Comparison of ENCODE assay signal across 36 cellular contexts in genomic region chr3:69639851-69640250, GRCh38.
DNase-seq lines count a peak whose midpoint lies in the region; ATAC-seq, FAIRE-seq and TF ChIP-seq lines count a peak whose summit lies in the region.
"Had no signal": no experiment of that assay in that cellular context is flagged by ENCODE, and none has a peak within 500 bp of the region (broad histone marks: within the 10 kb centered on the region; RNA-seq: fewer than 3 reads in every experiment).

No MANE protein-coding gene starts in this region.

- CTCF ChIA-PET in HepG2 (lab: Yijun Ruan, JAX; ENCODE audit: low intra/inter-chr PET ratio, low total read pairs), result no interaction called here
- CTCF ChIA-PET in A549 (lab: Yijun Ruan, JAX), result interaction anchor here (0.6 kb wide), 1 partner anchor 92 kb away, joined by 4 read pairs; no protein-coding TSS in a partner anchor
- CTCF ChIA-PET in IMR-90 (lab: Yijun Ruan, JAX), result no interaction called here
- CTCF ChIA-PET in K562 (lab: Yijun Ruan, JAX; ENCODE audit: low intra/inter-chr PET ratio), result no interaction called here

- H3K36me3 ChIP-seq in HepG2 (replicated peaks in 1 of 2; ENCODE audit: control insufficient read depth in 1 of 2, insufficient read depth in 2 of 2, low read length in 2 of 2) (no peaks in the 10 kb centered on the region), right lobe of liver (no peaks in the 10 kb centered on the region), IMR-90 (ENCODE audit: control insufficient read depth, insufficient read depth, low read length) (no peaks in the 10 kb centered on the region), K562 (ENCODE audit: control insufficient read depth, insufficient read depth, low read length) (no peaks in the 10 kb centered on the region)
- H3K36me3 ChIP-seq: BE2C; BLaER1; BLaER1 treated with 17β-estradiol and CSF1 and Interleukin-3, amounts not matched to agents 10 nM and 100 nM had no signal

- no peaks in the 10 kb centered on the region for H3K27me3 Mint-ChIP-seq in T-helper 17 cell
- H3K27me3 Mint-ChIP-seq: CD4-positive, CD25-positive, alpha-beta regulatory T cell had no signal

- H2AFZ ChIP-seq in HepG2 (ENCODE audit: low read length) (no peak overlapping the region), IMR-90 (replicated peaks; ENCODE audit: low read length, poor library complexity) (no peak overlapping the region), K562 (ENCODE audit: low read depth, low read length) (no peak overlapping the region)

- no peak overlapping the region for H2BK120ac ChIP-seq in IMR-90 (ENCODE audit: low read depth, low read length)

- H3K4me2 ChIP-seq in HepG2 (ENCODE audit: low read depth, low read length) (no peak overlapping the region), A549 (no peak overlapping the region), IMR-90 (ENCODE audit: low read depth, low read length) (no peak overlapping the region), K562 (ENCODE audit: insufficient read depth, low read length) (no peak overlapping the region)
- H3K4me2 ChIP-seq: BLaER1; BLaER1 treated with 17β-estradiol and CSF1 and Interleukin-3, amounts not matched to agents 10 nM and 100 nM had no signal

- WGBS in HepG2 (ENCODE audit: low lambda C conversion rate), result 5% methylated on average over 1 of the region's 1 CpG
- WGBS in right lobe of liver (ENCODE audit: insufficient coverage, low coverage, low lambda C conversion rate, missing lambda C conversion rate), result 7% methylated on average over 1 of the region's 1 CpG
- WGBS in A549 (ENCODE audit: missing lambda C conversion rate), result 0% methylated on average over 1 of the region's 1 CpG
- WGBS in IMR-90 (ENCODE audit: extremely low coverage in 2 of 2, insufficient read length in 1 of 2), 2 experiments, result no CpG with 5 or more reads among the region's 1 CpG
- WGBS in K562 (ENCODE audit: insufficient coverage, low coverage, missing lambda C conversion rate), result 0% methylated on average over 1 of the region's 1 CpG

- H2BK15ac ChIP-seq in IMR-90 (ENCODE audit: low read depth, low read length), result no peak overlapping the region

- POLR2A ChIA-PET in HepG2 (lab: Yijun Ruan, JAX), result no interaction called here
- POLR2A ChIA-PET in A549 (lab: Yijun Ruan, JAX), result no interaction called here
- POLR2A ChIA-PET in IMR-90 (lab: Charles Lee; ENCODE audit: unreplicated experiment), result no interaction called here
- POLR2A ChIA-PET in K562 (lab: Yijun Ruan, JAX), result no interaction called here

- H3K9ac ChIP-seq in HepG2 (ENCODE audit: insufficient read depth, low read depth, low read length) (no peak overlapping the region), IMR-90 (ENCODE audit: low read depth, low read length) (no peak overlapping the region), K562 (ENCODE audit: insufficient read depth in 1 of 2, low read depth in 2 of 2, low read length in 2 of 2) (no peak overlapping the region)
- H3K9ac ChIP-seq: BLaER1; BLaER1 treated with 17β-estradiol and CSF1 and Interleukin-3, amounts not matched to agents 10 nM and 100 nM had no signal

- H3K79me2 ChIP-seq in HepG2 (ENCODE audit: insufficient read depth, low read length) (no peaks in the 10 kb centered on the region), K562 (ENCODE audit: control insufficient read depth, insufficient read depth, low read length) (no peaks in the 10 kb centered on the region)

- no peak overlapping the region for H2BK5ac ChIP-seq in IMR-90 (ENCODE audit: low read depth, low read length, poor library complexity, severe bottlenecking)

- no peak for ATAC-seq in HepG2
- ATAC-seq in right lobe of liver, result no peak
- ATAC-seq in A549, result no peak
- no peak for ATAC-seq in IMR-90 (ENCODE audit: low read depth)
- ATAC-seq in K562, result no peak
- no peak for ATAC-seq in foreskin keratinocyte
- no peak for ATAC-seq in T-helper 17 cell
- ATAC-seq: CD8-positive, alpha-beta T cell had no signal

- no peak overlapping the region for H3K56ac ChIP-seq in IMR-90 (ENCODE audit: extremely low read depth, insufficient read depth, low read length)

- no peak overlapping the region for H3K27ac Mint-ChIP-seq in T-helper 17 cell
- H3K27ac Mint-ChIP-seq: B cell; CD14-positive monocyte; CD4-positive, alpha-beta memory T cell; CD4-positive, alpha-beta T cell; CD4-positive, CD25-positive, alpha-beta regulatory T cell; CD8-positive, alpha-beta memory T cell; CD8-positive, alpha-beta T cell had no signal

- TF ChIP-seq RAD21 in HepG2 (CRISPR knock-in tag; IDR thresholded peaks at IDR 0.05) (no peak), A549 (conservative IDR thresholded peaks at IDR 0.05 in 1 of 2, IDR thresholded peaks at IDR 0.05 in 1 of 2) (no peak), IMR-90 (IDR thresholded peaks at IDR 0.05; ENCODE audit: low read length) (no peak), K562 (CRISPR knock-in tag; conservative IDR thresholded peaks at IDR 0.05 in 1 of 2, IDR thresholded peaks at IDR 0.05 in 1 of 2) (no peak)

- intact Hi-C loops in HepG2 (cut with micrococcal nuclease; ENCODE audit: unreplicated experiment), result no loop called here
- intact Hi-C loops in right lobe of liver (cut with DNase I), result no loop called here
- intact Hi-C loops in IMR-90 (cut with micrococcal nuclease), result no loop called here
- intact Hi-C loops in K562 (cut with micrococcal nuclease), result no loop called here

- H3K18ac ChIP-seq in IMR-90 (ENCODE audit: low read depth, low read length), result no peak overlapping the region

- no peak overlapping the region for H4K91ac ChIP-seq in IMR-90 (ENCODE audit: insufficient read depth, low read depth, low read length)

- no peak overlapping the region for H2AK5ac ChIP-seq in IMR-90 (ENCODE audit: low read depth, low read length)

- no peak overlapping the region for H3K4ac ChIP-seq in IMR-90 (ENCODE audit: low read depth, low read length)

- no peaks in the 10 kb centered on the region for H3K4me1 Mint-ChIP-seq in T-helper 17 cell
- H3K4me1 Mint-ChIP-seq: B cell; CD14-positive monocyte; CD4-positive, alpha-beta memory T cell; CD4-positive, CD25-positive, alpha-beta regulatory T cell; CD8-positive, alpha-beta memory T cell had no signal

- H3K23ac ChIP-seq in IMR-90 (ENCODE audit: low read depth, low read length), result no peak overlapping the region

- H3K4me1 ChIP-seq in HepG2 (ENCODE audit: insufficient read depth, low read length), result no peaks in the 10 kb centered on the region
- no peaks in the 10 kb centered on the region for H3K4me1 ChIP-seq in right lobe of liver
- H3K4me1 ChIP-seq in A549, result no peaks in the 10 kb centered on the region
- no peaks in the 10 kb centered on the region for H3K4me1 ChIP-seq in IMR-90 (ENCODE audit: control insufficient read depth, insufficient read depth, low read length)
- no peaks in the 10 kb centered on the region for H3K4me1 ChIP-seq in K562 (replicated peaks in 1 of 2; ENCODE audit: control insufficient read depth in 2 of 2, insufficient read depth in 2 of 2, low read length in 2 of 2)
- H3K4me1 ChIP-seq in foreskin keratinocyte, result no peaks in the 10 kb centered on the region
- H3K4me1 ChIP-seq: BE2C; BLaER1; BLaER1 treated with 17β-estradiol and CSF1 and Interleukin-3, amounts not matched to agents 10 nM and 100 nM; Caco-2 had no signal

- no peaks in the 10 kb centered on the region for H3K27me3 ChIP-seq in HepG2 (ENCODE audit: control insufficient read depth in 1 of 2, insufficient read depth in 2 of 2, low read length in 2 of 2)
- no peaks in the 10 kb centered on the region for H3K27me3 ChIP-seq in right lobe of liver
- H3K27me3 ChIP-seq in IMR-90 (ENCODE audit: control insufficient read depth, insufficient read depth, low read length), result no peaks in the 10 kb centered on the region
- H3K27me3 ChIP-seq in K562 (ENCODE audit: control insufficient read depth in 2 of 2, insufficient read depth in 2 of 2, low read length in 2 of 2), result no peaks in the 10 kb centered on the region; a peak in 1 of 5 replicates
- H3K27me3 ChIP-seq in foreskin keratinocyte, result peaks cover 42% of the 10 kb centered on the region
- H3K27me3 ChIP-seq: BE2C; BLaER1; BLaER1 treated with 17β-estradiol and CSF1 and Interleukin-3, amounts not matched to agents 10 nM and 100 nM had no signal

- TF ChIP-seq POLR2A in HepG2 (IDR thresholded peaks at IDR 0.05; ENCODE audit: insufficient read depth in 1 of 2, low read depth in 2 of 2, low read length in 2 of 2), result no peak
- TF ChIP-seq POLR2A in right lobe of liver (IDR thresholded peaks at IDR 0.05), result no peak
- TF ChIP-seq POLR2A in A549 (IDR thresholded peaks at IDR 0.05; ENCODE audit: low read length), result no peak
- no peak for TF ChIP-seq POLR2A in IMR-90 (IDR thresholded peaks at IDR 0.05; ENCODE audit: low read depth, low read length)
- no peak for TF ChIP-seq POLR2A in K562 (conservative IDR thresholded peaks at IDR 0.05)
- TF ChIP-seq POLR2A in GM12891 (IDR thresholded peaks at IDR 0.05; ENCODE audit: low read depth, low read length), result no peak

- no peak for DNase-seq in HepG2 (ENCODE audit: low spot score)
- no peak for DNase-seq in right lobe of liver
- DNase-seq in A549 (ENCODE audit: low read depth in 1 of 2, low spot score in 1 of 2), result no peak
- no peak for DNase-seq in IMR-90
- no peak for DNase-seq in K562 (ENCODE audit: extremely low read depth in 1 of 4, low spot score in 3 of 4)
- DNase-seq in GM12891 (ENCODE audit: insufficient read length, low spot score), result no peak
- no peak for DNase-seq in foreskin keratinocyte
- no peak for DNase-seq in T-helper 17 cell
- DNase-seq: 8988T; ACHN; AML-193; BE2C; C1 segment of cervical spinal cord; Caco-2; Calu3; CD4-positive, alpha-beta memory T cell; CD4-positive, alpha-beta T cell; CD4-positive, CD25-positive, alpha-beta regulatory T cell; CD8-positive, alpha-beta memory T cell; CD8-positive, alpha-beta T cell; COR-L47; DMS 273 treated with DMSO at 0.1 percent for 48 hours; DMS153; DMS53; DMS79; DMS79 treated with DMSO at 0.1 percent for 48 hours; DND-41; EL had no signal

- no peak overlapping the region for H4K5ac ChIP-seq in IMR-90 (ENCODE audit: low read depth, low read length)

- H2AK9ac ChIP-seq in IMR-90 (replicated peaks; ENCODE audit: low read depth, low read length, poor library complexity), result no peak overlapping the region

- in situ Hi-C loops in HepG2 (cut with HindIII; ENCODE audit: extremely low pct_ligation_motif_present, low pct_unique_long_range_greater_than_20kb), result no loop called here
- in situ Hi-C loops in IMR-90 (cut with MboI; ENCODE audit: low sequenced_read_pairs), result no loop called here
- in situ Hi-C loops in K562 (cut with MboI), result no loop called here

- no peaks in the 10 kb centered on the region for H3K79me1 ChIP-seq in IMR-90 (ENCODE audit: low read depth in 1 of 2, low read length in 2 of 2)

- H4K20me1 ChIP-seq in HepG2 (ENCODE audit: insufficient read depth, low read length) (no peaks in the 10 kb centered on the region), IMR-90 (ENCODE audit: insufficient read depth, low read length) (no peaks in the 10 kb centered on the region), K562 (replicated peaks; ENCODE audit: control insufficient read depth, insufficient read depth, low read length) (no peaks in the 10 kb centered on the region)
- H4K20me1 ChIP-seq: BLaER1; BLaER1 treated with 17β-estradiol and CSF1 and Interleukin-3, amounts not matched to agents 10 nM and 100 nM had no signal

- H3K4me3 ChIP-seq in HepG2 (replicated peaks in 1 of 3; ENCODE audit: insufficient read depth in 1 of 3, low read depth in 2 of 3, low read length in 3 of 3) (no peak overlapping the region), right lobe of liver (no peak overlapping the region), A549 (no peak overlapping the region), IMR-90 (ENCODE audit: insufficient read depth, low read depth, low read length) (no peak overlapping the region), K562 (no peak overlapping the region)
- H3K4me3 ChIP-seq: BLaER1; BLaER1 treated with 17β-estradiol and CSF1 and Interleukin-3, amounts not matched to agents 10 nM and 100 nM had no signal

- TF ChIP-seq EP300 in HepG2 (IDR thresholded peaks at IDR 0.05; ENCODE audit: low read depth in 2 of 2, low read length in 2 of 2), result no peak
- TF ChIP-seq EP300 in HepG2 (CRISPR knock-in tag; IDR thresholded peaks at IDR 0.05; ENCODE audit: borderline replicate concordance), result no peak
- no peak for TF ChIP-seq EP300 in A549 (IDR thresholded peaks at IDR 0.05)
- no peak for TF ChIP-seq EP300 in K562 (IDR thresholded peaks at IDR 0.05; ENCODE audit: low read length)

- H4K8ac ChIP-seq in IMR-90 (ENCODE audit: low read depth in 2 of 2, low read length in 2 of 2), result no peak overlapping the region

- H3K9me3 ChIP-seq in HepG2 (ENCODE audit: low read length), result no peaks in the 10 kb centered on the region
- H3K9me3 ChIP-seq in right lobe of liver, result no peaks in the 10 kb centered on the region
- no peaks in the 10 kb centered on the region for H3K9me3 ChIP-seq in A549
- H3K9me3 ChIP-seq in IMR-90 (ENCODE audit: control insufficient read depth, insufficient read depth, low read length), result no peaks in the 10 kb centered on the region
- no peaks in the 10 kb centered on the region for H3K9me3 ChIP-seq in K562 (replicated peaks; ENCODE audit: control insufficient read depth, insufficient read depth, low read depth, low read length)
- no peaks in the 10 kb centered on the region for H3K9me3 ChIP-seq in T-helper 17 cell (ENCODE audit: control insufficient read depth, low read length, poor library complexity, severe bottlenecking)
- H3K9me3 ChIP-seq: BE2C, Caco-2 had no signal

- H3K27ac ChIP-seq in HepG2 (ENCODE audit: extremely low read length, insufficient read depth, low read length) (no peak overlapping the region), right lobe of liver (no peak overlapping the region), A549 (no peak overlapping the region), IMR-90 (ENCODE audit: insufficient read depth, low read length) (no peak overlapping the region), K562 (ENCODE audit: extremely low read depth, low read depth, low read length) (no peak overlapping the region), foreskin keratinocyte (no peak overlapping the region)
- H3K27ac ChIP-seq: 22Rv1; BLaER1; BLaER1 treated with 17β-estradiol and CSF1 and Interleukin-3, amounts not matched to agents 10 nM and 100 nM; C4-2B had no signal

- dilution Hi-C loops in IMR-90 (cut with HindIII; ENCODE audit: low sequenced_read_pairs, unreplicated experiment), result no loop called here

- FAIRE-seq in HepG2 (lab: Jason Lieb, UNC), result no peak
- FAIRE-seq in A549 (lab: Jason Lieb, UNC), result no peak
- FAIRE-seq in K562 (lab: Jason Lieb, UNC), result no peak
- no peak for FAIRE-seq in GM12891 (lab: Jason Lieb, UNC)
- FAIRE-seq: A204.1, D721Med had no signal

- no peak overlapping the region for H3K14ac ChIP-seq in IMR-90 (replicated peaks; ENCODE audit: low read depth, low read length)

- H3K9me1 ChIP-seq in IMR-90 (ENCODE audit: insufficient read depth, low read length), result no peaks in the 10 kb centered on the region
- H3K9me1 ChIP-seq in K562 (ENCODE audit: control insufficient read depth, insufficient read depth, low read length), result no peaks in the 10 kb centered on the region

- H2BK20ac ChIP-seq in IMR-90 (ENCODE audit: low read depth, low read length), result no peak overlapping the region

- H3K4me3 Mint-ChIP-seq in T-helper 17 cell, result no peak overlapping the region
- H3K4me3 Mint-ChIP-seq: B cell; CD14-positive monocyte; CD4-positive, alpha-beta memory T cell; CD4-positive, alpha-beta T cell; CD4-positive, CD25-positive, alpha-beta regulatory T cell; CD8-positive, alpha-beta T cell had no signal

- H3K36me3 Mint-ChIP-seq in T-helper 17 cell (ENCODE audit: low read depth), result no peaks in the 10 kb centered on the region
- H3K36me3 Mint-ChIP-seq: CD14-positive monocyte; CD4-positive, alpha-beta memory T cell; CD4-positive, CD25-positive, alpha-beta regulatory T cell; CD8-positive, alpha-beta memory T cell; CD8-positive, alpha-beta T cell had no signal

- BruUV-seq in HepG2 (replicated peaks; lab: Mats Ljungman, UMichigan) (no TSS peak), IMR-90 (replicated peaks; lab: Mats Ljungman, UMichigan) (no TSS peak), K562 (replicated peaks; lab: Mats Ljungman, UMichigan) (no TSS peak)

- no peak for TF ChIP-seq CTCF in HepG2 (CRISPR knock-in tag; IDR thresholded peaks at IDR 0.05)
- TF ChIP-seq CTCF in right lobe of liver (IDR thresholded peaks at IDR 0.05), result no peak
- TF ChIP-seq CTCF in A549 (IDR thresholded peaks at IDR 0.05), result no peak
- no peak for TF ChIP-seq CTCF in IMR-90 (conservative IDR thresholded peaks at IDR 0.05; ENCODE audit: low read depth, low read length)
- no peak for TF ChIP-seq CTCF in K562 (IDR thresholded peaks at IDR 0.05 in 2 of 3, conservative IDR thresholded peaks at IDR 0.05 in 1 of 3; ENCODE audit: insufficient read depth in 2 of 3, low read depth in 1 of 3, low read length in 3 of 3)
- TF ChIP-seq CTCF in foreskin keratinocyte (conservative IDR thresholded peaks at IDR 0.05), result no peak

Comparison
In these comparisons a context has a peak if more than half of its experiments do, and no peak if none do; other contexts are left out.
1. Of the 241 proteins assayed by ChIP-seq in both HepG2 and K562: peak only in HepG2: none; only in K562: none; in both: MAFF and MAFK; in neither: 239.